31 cellular contexts compared by ENCODE assay signal in the genomic region with DNA sequence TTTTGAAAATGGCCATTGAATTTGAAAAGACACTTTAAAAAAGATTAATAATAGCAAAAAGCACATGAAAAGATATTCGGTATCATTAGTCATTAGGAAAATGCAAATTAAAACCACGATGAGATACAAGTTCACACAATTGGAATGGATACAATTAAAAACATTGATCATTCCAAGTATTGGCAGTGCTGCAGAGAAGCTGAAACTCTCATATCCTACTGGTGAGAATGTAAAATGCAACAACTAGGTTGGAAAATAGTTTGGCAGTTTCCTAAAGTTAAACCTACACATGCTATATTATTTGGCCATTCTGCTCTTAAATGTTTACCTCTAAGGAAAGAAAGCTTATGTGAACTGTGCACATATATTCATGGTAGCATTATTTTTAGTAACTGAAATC.
DNase-seq lines count a peak whose midpoint lies in the region; FAIRE-seq and TF ChIP-seq lines count a peak whose summit lies in the region.
"Had no signal": no experiment of that assay in that cellular context is flagged by ENCODE, and none has a peak within 500 bp of the region (broad histone marks: within the 10 kb centered on the region; RNA-seq: fewer than 3 reads in every experiment).

No MANE protein-coding gene starts in this region.

- no peak overlapping the region for H3K27ac ChIP-seq in A673 (ENCODE audit: low read depth, low read length, poor library complexity, severe bottlenecking)
- H3K27ac ChIP-seq: body of pancreas, HL-60, SJCRH30, stomach, tibial artery had no signal

- H3K36me3 ChIP-seq in A673 (ENCODE audit: insufficient read depth, low read length, poor library complexity, severe bottlenecking) (no peaks in the 10 kb centered on the region), bronchial epithelial cell (ENCODE audit: control insufficient read depth, insufficient read depth, low read length) (no peaks in the 10 kb centered on the region)
- H3K36me3 ChIP-seq: HAP-1, SJCRH30, stomach, tibial artery had no signal

- no peaks in the 10 kb centered on the region for H3K4me1 Mint-ChIP-seq in mesothelial cell of epicardium
- H3K4me1 Mint-ChIP-seq: activated CD8-positive, alpha-beta memory T cell treated with anti-CD3 and anti-CD28 coated beads, Interleukin-2, amount 10 ng/mL, durations not matched to agents 7 days and 5 days; B cell; CD8-positive, alpha-beta memory T cell; immature natural killer cell had no signal

- BruUV-seq in A673 (replicated peaks; lab: Mats Ljungman, UMichigan): no TSS peak

- no peaks in the 10 kb centered on the region for H3K27me3 ChIP-seq in A673 (replicated peaks; ENCODE audit: insufficient read depth, low read depth, low read length, poor library complexity)
- no peaks in the 10 kb centered on the region for H3K27me3 ChIP-seq in bronchial epithelial cell (ENCODE audit: control insufficient read depth, insufficient read depth, low read length)
- H3K27me3 ChIP-seq: body of pancreas, SJCRH30, stomach, tibial artery had no signal

- FAIRE-seq in bronchial epithelial cell (lab: Jason Lieb, UNC): no peak
- FAIRE-seq: GM12878 had no signal

- no peak overlapping the region for H3K4me3 Mint-ChIP-seq in mesothelial cell of epicardium
- H3K4me3 Mint-ChIP-seq: activated CD8-positive, alpha-beta memory T cell treated with anti-CD3 and anti-CD28 coated beads, Interleukin-2, amount 10 ng/mL, durations not matched to agents 7 days and 5 days; activated T-cell treated with anti-CD3 and anti-CD28 coated beads, Interleukin-2, amount 50 U/mL, for 72 hours; B cell; CD8-positive, alpha-beta memory T cell; immature natural killer cell had no signal

- peak; percentile 47 for TF ChIP-seq CTCF in A673 (conservative IDR thresholded peaks at IDR 0.05; ENCODE audit: low read depth, low read length)
- TF ChIP-seq CTCF in LNCaP clone FGC (IDR thresholded peaks at IDR 0.05; ENCODE audit: control insufficient read depth, extremely low read depth, insufficient read depth): 0 out of 2 replicates have a peak, but pooled peaks have one; percentile 17
- TF ChIP-seq CTCF in bronchial epithelial cell (IDR thresholded peaks at IDR 0.05; ENCODE audit: insufficient read depth, low read length, severe bottlenecking): peak; percentile 25
- peak; percentile 17 for TF ChIP-seq CTCF in mesothelial cell of epicardium (IDR thresholded peaks at IDR 0.05; ENCODE audit: unreplicated experiment)

- DNase-seq in A673 (ENCODE audit: low spot score): no peak
- no peak for DNase-seq in LNCaP clone FGC (ENCODE audit: low read depth)
- no peak for DNase-seq in bronchial epithelial cell (ENCODE audit: low read depth)
- no peak for DNase-seq in mesothelial cell of epicardium (ENCODE audit: low spot score in 2 of 2, unreplicated experiment in 2 of 2)
- no peak for DNase-seq in cortex of kidney (lab: John Stamatoyannopoulos, UW)
- no peak for DNase-seq in NCI-H1417 treated with DMSO at 0.1 percent for 48 hours (lab: John Stamatoyannopoulos, UW)
- DNase-seq in GF-D8 (lab: John Stamatoyannopoulos, UW): no peak
- DNase-seq in NK-92 treated with Interleukin-12 subunit alpha and Interleukin-12 subunit beta, amount 100 ng/mL, for 24 hours (lab: John Stamatoyannopoulos, UW): no peak
- DNase-seq: ACHN; activated CD4-positive, alpha-beta T cell treated with anti-CD3 and anti-CD28 coated beads, Interleukin-2, amount 50 U/mL, for 4 hours; activated CD8-positive, alpha-beta memory T cell treated with anti-CD3 and anti-CD28 coated beads, Interleukin-2, amount 10 ng/mL, durations not matched to agents 7 days and 5 days; activated naive CD4-positive, alpha-beta T cell; activated T-cell treated with anti-CD3 and anti-CD28 coated beads, Interleukin-2, amount 50 U/mL, for 72 hours; body of pancreas; CD8-positive, alpha-beta memory T cell; immature natural killer cell; KBM-7; left colon; NCI-H1436 treated with DMSO at 0.1 percent for 48 hours; NCI-H2107; NCI-H345; right cardiac atrium; SJCRH30; stimulated activated CD4-positive, alpha-beta T cell treated with anti-CD3 and anti-CD28 coated beads, Interleukin-2, amount 100 ng/mL, for 24 hours; stomach; T-helper 1 cell; tibial artery had no signal

- no peaks in the 10 kb centered on the region for H3K9me3 ChIP-seq in A673 (ENCODE audit: low read depth, low read length, poor library complexity, severe bottlenecking)
- H3K9me3 ChIP-seq: body of pancreas, HAP-1, SJCRH30, tibial artery had no signal

- H3K4me3 ChIP-seq in A673 (ENCODE audit: low read depth, low read length, poor library complexity, severe bottlenecking) (no peak overlapping the region), LNCaP clone FGC (ENCODE audit: low read depth, low read length) (no peak overlapping the region), bronchial epithelial cell (ENCODE audit: low read depth, low read length) (no peak overlapping the region)
- H3K4me3 ChIP-seq: body of pancreas, GM12878, HAP-1, SJCRH30, stomach, tibial artery had no signal

- CTCF ChIA-PET in A673 (lab: Charles Lee): no interaction called here

- peaks cover 7% of the 10 kb centered on the region for H3K4me1 ChIP-seq in A673 (ENCODE audit: insufficient read depth, low read length, poor library complexity, severe bottlenecking)
- H3K4me1 ChIP-seq: body of pancreas, HAP-1, SJCRH30, stomach, tibial artery had no signal

- H3K36me3 Mint-ChIP-seq in mesothelial cell of epicardium: no peaks in the 10 kb centered on the region
- H3K36me3 Mint-ChIP-seq: activated CD8-positive, alpha-beta memory T cell treated with anti-CD3 and anti-CD28 coated beads, Interleukin-2, amount 10 ng/mL, durations not matched to agents 7 days and 5 days; CD8-positive, alpha-beta memory T cell; immature natural killer cell had no signal

- H3K9me3 Mint-ChIP-seq in mesothelial cell of epicardium: no peaks in the 10 kb centered on the region

- intact Hi-C loops in A673 (cut with micrococcal nuclease; ENCODE audit: unreplicated experiment): no loop called here

- POLR2A ChIA-PET in A673 (lab: Charles Lee; ENCODE audit: low non-redundant PET): no interaction called here

- peaks cover 8% of the 10 kb centered on the region for H3K27me3 Mint-ChIP-seq in mesothelial cell of epicardium (ENCODE audit: low read depth)
- H3K27me3 Mint-ChIP-seq: activated CD8-positive, alpha-beta memory T cell treated with anti-CD3 and anti-CD28 coated beads, Interleukin-2, amount 10 ng/mL, durations not matched to agents 7 days and 5 days; B cell; CD8-positive, alpha-beta memory T cell had no signal

- no peak overlapping the region for H3K27ac Mint-ChIP-seq in mesothelial cell of epicardium
- H3K27ac Mint-ChIP-seq: activated CD8-positive, alpha-beta memory T cell treated with anti-CD3 and anti-CD28 coated beads, Interleukin-2, amount 10 ng/mL, durations not matched to agents 7 days and 5 days; activated T-cell treated with anti-CD3 and anti-CD28 coated beads, Interleukin-2, amount 50 U/mL, for 72 hours; B cell; CD8-positive, alpha-beta memory T cell; immature natural killer cell had no signal
